In genomic region chr12:52043386-52044212, GRCh38 we compare ENCODE assay signal across 12 cellular contexts. TPM values are rescaled to one million over a fixed set of nuclear protein-coding genes. Genes with fewer than 3 reads are reported as not detected.
DNase-seq lines count a peak whose midpoint lies in the region; ATAC-seq and TF ChIP-seq lines count a peak whose summit lies in the region.
"Had no signal": no experiment of that assay in that cellular context is flagged by ENCODE, and none has a peak within 500 bp of the region (broad histone marks: within the 10 kb centered on the region; RNA-seq: fewer than 3 reads in every experiment).

No MANE protein-coding gene starts in this region.

- DNase-seq in AG08395 (ENCODE audit: low spot score) (peak; percentile 60), adrenal gland (peak; percentile 86 to 92 (median 89)), heart left ventricle (peak; percentile 85 to 95 (median 88)), prostate gland (ENCODE audit: low spot score) (peak; percentile 62), DMS79 treated with DMSO at 0.1 percent for 48 hours (lab: John Stamatoyannopoulos, UW) (no peak), KG1 (lab: John Stamatoyannopoulos, UW) (no peak), middle frontal gyrus (ENCODE audit: extremely low spot score, low spot score) (no peak)
- DNase-seq in activated T-cell treated with anti-CD3 and anti-CD28 coated beads, Interleukin-2, amount 50 U/mL, for 24 hours, result no peak
- DNase-seq: activated CD8-positive, alpha-beta memory T cell treated with anti-CD3 and anti-CD28 coated beads, Interleukin-2, amount 50 U/mL, for 4 hours; NCI-H1930; stimulated activated CD8-positive, alpha-beta memory T cell treated with anti-CD3 and anti-CD28 coated beads, Interleukin-4, amount 100 ng/mL, for 48 hours had no signal

- peaks cover 43% of the 10 kb centered on the region for H3K4me1 Mint-ChIP-seq in activated T-cell treated with anti-CD3 and anti-CD28 coated beads, Interleukin-2, amount 50 U/mL, for 24 hours (ENCODE audit: low read depth)

- H3K9me3 ChIP-seq in adrenal gland (replicated peaks in 1 of 3) (no peaks in the 10 kb centered on the region), heart left ventricle (no peaks in the 10 kb centered on the region), prostate gland (no peaks in the 10 kb centered on the region)

- TF ChIP-seq CTCF in adrenal gland (IDR thresholded peaks at IDR 0.05), result no peak
- TF ChIP-seq CTCF in heart left ventricle (IDR thresholded peaks at IDR 0.05), result no peak
- no peak for TF ChIP-seq CTCF in prostate gland (IDR thresholded peaks at IDR 0.05)

- no peaks in the 10 kb centered on the region for H3K27me3 ChIP-seq in adrenal gland
- H3K27me3 ChIP-seq in heart left ventricle, result no peaks in the 10 kb centered on the region
- no peaks in the 10 kb centered on the region for H3K27me3 ChIP-seq in prostate gland (replicated peaks; ENCODE audit: insufficient read depth)

- H3K9me3 Mint-ChIP-seq in activated T-cell treated with anti-CD3 and anti-CD28 coated beads, Interleukin-2, amount 50 U/mL, for 24 hours, result no peaks in the 10 kb centered on the region

- WGBS in adrenal gland, 4 donors, result 31 to 65% (median 39%) methylated on average over 12 to 21 of the region's 21 CpGs
- 30 to 35% (median 31%) methylated on average over 17 to 21 of the region's 21 CpGs for WGBS in heart left ventricle, 4 donors
- WGBS in prostate gland, result 66% methylated on average over 16 of the region's 21 CpGs

- H3K4me3 ChIP-seq in adrenal gland (no peak overlapping the region), heart left ventricle (peak overlapping the region; percentile 31 to 67 (median 51)), prostate gland (peak overlapping the region in 1 of 2 donors; percentile 2)

- H3K27ac ChIP-seq in adrenal gland (peak overlapping the region; percentile 92 to 94 (median 93)), heart left ventricle (peak overlapping the region; percentile 93 to 99 (median 97)), prostate gland (peak overlapping the region; percentile 97 to 98)

- H3K27ac Mint-ChIP-seq in activated T-cell treated with anti-CD3 and anti-CD28 coated beads, Interleukin-2, amount 50 U/mL, for 24 hours, result no peak overlapping the region

- intact Hi-C loops in adrenal gland (cut with DNase I), result no loop called here
- intact Hi-C loops in heart left ventricle (cut with DNase I), result loop anchor here in 1 of 10 donors (2.0 kb wide), 1 partner anchor 17 kb away; no protein-coding TSS in a partner anchor
- intact Hi-C loops in prostate gland (cut with DNase I), result no loop called here

- H3K4me1 ChIP-seq in adrenal gland (replicated peaks in 1 of 2), result peaks cover 28 to 54% of the 10 kb centered on the region in 2 donors
- peaks cover 22 to 98% (median 74%) of the 10 kb centered on the region in 12 donors for H3K4me1 ChIP-seq in heart left ventricle
- H3K4me1 ChIP-seq in prostate gland (replicated peaks), result peaks cover 24% of the 10 kb centered on the region

- H3K27me3 Mint-ChIP-seq in activated T-cell treated with anti-CD3 and anti-CD28 coated beads, Interleukin-2, amount 50 U/mL, for 24 hours, result no peaks in the 10 kb centered on the region

- no peaks in the 10 kb centered on the region for H3K36me3 Mint-ChIP-seq in activated T-cell treated with anti-CD3 and anti-CD28 coated beads, Interleukin-2, amount 50 U/mL, for 24 hours (ENCODE audit: low read depth)

- TF ChIP-seq POLR2A in adrenal gland (IDR thresholded peaks at IDR 0.05), result peak in 1 of 2 donors; percentile 80
- TF ChIP-seq POLR2A in heart left ventricle (IDR thresholded peaks at IDR 0.05), result peak in 1 of 2 donors; percentile 87
- no peak for TF ChIP-seq POLR2A in prostate gland (IDR thresholded peaks at IDR 0.05)

- ATAC-seq in heart left ventricle, result peak; percentile 72 to 79 (median 74)

- H3K36me3 ChIP-seq in adrenal gland (replicated peaks in 1 of 2), result no peaks in the 10 kb centered on the region
- H3K36me3 ChIP-seq in heart left ventricle, result peaks cover 0 to 6% (median 0%) of the 10 kb centered on the region in 9 donors
- H3K36me3 ChIP-seq in prostate gland, result no peaks in the 10 kb centered on the region

- H3K4me3 Mint-ChIP-seq in activated T-cell treated with anti-CD3 and anti-CD28 coated beads, Interleukin-2, amount 50 U/mL, for 24 hours, result no peak overlapping the region

RNA-seq across cellular contexts. Expression of gene NR4A1, which starts 7.6 kb away (rescaled TPM):
- total RNA-seq in adrenal gland (100 to 1,000 TPM in 5 of 8 donors, 10 to 100 TPM in 3; 49.5 to 854 (median 185) TPM), heart left ventricle (100 to 1,000 TPM in 2 of 9 donors, 10 to 100 TPM in 7; 22.0 to 140 (median 42.0) TPM), prostate gland (100 to 1,000 TPM in 1 of 2 donors, 10 to 100 TPM in 1; 85.1 to 125 TPM)
- polyA plus RNA-seq in adrenal gland (100 to 1,000 TPM in 2 of 3 donors, 10 to 100 TPM in 1; 34.5 to 499 (median 282) TPM), heart left ventricle (10 to 100 TPM; 59.5 to 66.3 TPM)

RNA-seq across cellular contexts. Expression of gene ATG101, which starts 26.2 kb away (rescaled TPM):
- 10 to 100 TPM; 28.8 to 60.4 (median 38.6) TPM for total RNA-seq in adrenal gland
- polyA plus RNA-seq in adrenal gland, result 10 to 100 TPM; 20.9 to 28.6 (median 27.1) TPM
- total RNA-seq in heart left ventricle, result 10 to 100 TPM; 18.9 to 46.7 (median 24.1) TPM
- 100 to 1,000 TPM in 1 of 2 donors, 10 to 100 TPM in 1; 22.1 to 108 TPM for polyA plus RNA-seq in heart left ventricle
- 10 to 100 TPM; 60.0 to 64.1 TPM for total RNA-seq in prostate gland

RNA-seq across cellular contexts. Expression of gene SMIM41, which starts 35.9 kb away (rescaled TPM):
- total RNA-seq in adrenal gland, result 1 to 10 TPM in 1 of 8 donors, under 1 TPM in 2, not detected in 5; 0.54 to 2.1 (median 0.83) TPM
- under 1 TPM in 1 of 3 donors, not detected in 2; 0.10 TPM for polyA plus RNA-seq in adrenal gland
- under 1 TPM in 3 of 9 donors, not detected in 6; 0.29 to 0.52 (median 0.32) TPM for total RNA-seq in heart left ventricle
- under 1 TPM; 0.08 to 0.65 TPM for polyA plus RNA-seq in heart left ventricle
- total RNA-seq in prostate gland, result 10 to 100 TPM in 1 of 2 donors, 1 to 10 TPM in 1; 7.5 to 30.2 TPM
- total RNA-seq: frontal cortex had no signal

RNA-seq across cellular contexts. Expression of gene TAMALIN, which starts 36.9 kb away (rescaled TPM):
- 10 to 100 TPM in 5 of 8 donors, 1 to 10 TPM in 3; 1.8 to 26.0 (median 14.9) TPM for total RNA-seq in adrenal gland
- 10 to 100 TPM in 2 of 3 donors, 1 to 10 TPM in 1; 5.3 to 44.9 (median 41.3) TPM for polyA plus RNA-seq in adrenal gland
- 10 to 100 TPM; 12.9 to 38.0 (median 17.6) TPM for total RNA-seq in heart left ventricle
- polyA plus RNA-seq in heart left ventricle, result 10 to 100 TPM; 17.8 to 26.5 TPM
- 10 to 100 TPM; 16.5 to 38.6 TPM for total RNA-seq in prostate gland

Comparison
In these comparisons a context has a peak if more than half of its experiments do, and no peak if none do; other contexts are left out.
1. DNase-seq: peak in AG08395 (single experiment), adrenal gland (7 of 7), heart left ventricle (5 of 5) and prostate gland (single experiment); none in DMS79 treated with DMSO at 0.1 percent for 48 hours (single experiment), KG1 (single experiment), middle frontal gyrus (single experiment) and activated T-cell treated with anti-CD3 and anti-CD28 coated beads, Interleukin-2, amount 50 U/mL, for 24 hours (single experiment).
2. H3K4me3 ChIP-seq: peak in heart left ventricle (12 of 12); none in adrenal gland (0 of 4).
3. Peak in every context shown above with its lines, with median percentiles within 50 percentile points of each other: H3K27ac ChIP-seq.